In the genomic region with DNA sequence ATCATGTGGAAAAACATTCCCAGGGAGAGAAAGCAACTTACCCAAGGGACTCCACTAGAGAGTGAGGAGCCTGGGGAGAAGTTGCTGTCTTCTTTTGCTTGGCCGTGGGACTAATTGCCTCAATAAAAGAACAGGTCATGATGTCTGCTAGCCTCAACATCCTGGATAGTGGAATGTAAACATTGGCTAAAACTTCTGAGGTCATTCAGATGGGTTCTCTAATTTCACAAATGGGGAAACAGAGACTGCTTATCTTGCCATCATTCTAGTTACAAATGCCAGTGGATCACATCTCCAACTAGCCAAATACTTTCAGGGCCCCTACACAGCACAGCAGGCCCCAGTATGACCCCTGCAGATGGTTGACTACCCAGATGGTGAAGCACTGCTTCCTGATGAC, we compare ENCODE assay signal across 14 cellular contexts. TPM values are rescaled to one million over a fixed set of nuclear protein-coding genes. Genes with fewer than 3 reads are reported as not detected.
A peak's percentile ranks its signal among the peaks of the same experiment; 100 is the strongest.
DNase-seq lines count a peak whose midpoint lies in the region; ATAC-seq, FAIRE-seq and TF ChIP-seq lines count a peak whose summit lies in the region.
"Had no signal": no experiment of that assay in that cellular context is flagged by ENCODE, and none has a peak within 500 bp of the region (broad histone marks: within the 10 kb centered on the region; RNA-seq: fewer than 3 reads in every experiment).

No MANE protein-coding gene starts in this region.

- no peak overlapping the region for H4K8ac ChIP-seq in neuronal stem cell (ENCODE audit: low read depth, low read length)

- no peak for TF ChIP-seq CTCF in C4-2B (conservative IDR thresholded peaks at IDR 0.05)

- H3K23ac ChIP-seq in neuronal stem cell (ENCODE audit: low read depth, low read length, poor library complexity), result no peak overlapping the region

- WGBS in neuronal stem cell (ENCODE audit: extremely low coverage in 2 of 2, insufficient read length in 2 of 2, insufficient replicate concordance in 1 of 2), 2 donors, result no CpG with 5 or more reads among the region's 1 CpG

- H3K4me2 ChIP-seq in neuronal stem cell (ENCODE audit: insufficient read depth, low read length, poor library complexity, severe bottlenecking), result no peak overlapping the region

- no peak overlapping the region for H2AK5ac ChIP-seq in neuronal stem cell (ENCODE audit: low read depth, low read length)

- no peak overlapping the region for H2BK12ac ChIP-seq in neuronal stem cell (ENCODE audit: low read length)

- no peak overlapping the region for H3K14ac ChIP-seq in neuronal stem cell (ENCODE audit: low read length)

- H3K9ac ChIP-seq in neuronal stem cell (ENCODE audit: low read depth, low read length, poor library complexity), result no peak overlapping the region

- peak overlapping the region; percentile 56 for H2BK15ac ChIP-seq in neuronal stem cell (ENCODE audit: low read length)

- no peak overlapping the region for H2BK5ac ChIP-seq in neuronal stem cell (ENCODE audit: low read length)

- ATAC-seq in HG02852 (IDR thresholded peaks at IDR 0.05; ENCODE audit: unreplicated experiment) (no peak), GM21619 (IDR thresholded peaks at IDR 0.05; ENCODE audit: unreplicated experiment) (no peak), HG03378 (IDR thresholded peaks at IDR 0.05; ENCODE audit: unreplicated experiment) (no peak)
- ATAC-seq: HCT116 had no signal

- H3K4me3 ChIP-seq in neuronal stem cell (ENCODE audit: low read length in 2 of 2), result no peak overlapping the region

- H2AFZ ChIP-seq in neuronal stem cell (ENCODE audit: low read length), result no peak overlapping the region

- no peak overlapping the region for H4K91ac ChIP-seq in neuronal stem cell (ENCODE audit: low read depth, low read length, poor library complexity)

- peak; percentile 97 for FAIRE-seq in endometrium (lab: Jason Lieb, UNC)

- no peaks in the 10 kb centered on the region for H3K79me1 ChIP-seq in neuronal stem cell (ENCODE audit: low read depth, low read length)

- H3K27ac ChIP-seq in C4-2B, result peak overlapping the region; percentile 2; the same call in 1 of the 2 replicates
- H3K27ac ChIP-seq in neuronal stem cell (replicated peaks; ENCODE audit: low read length), result no peak overlapping the region

- no peaks in the 10 kb centered on the region for H3K27me3 ChIP-seq in neuronal stem cell (ENCODE audit: control insufficient read depth in 3 of 3, insufficient read depth in 3 of 3, low read depth in 1 of 3, low read length in 3 of 3)

- peaks cover 11 to 14% of the 10 kb centered on the region in 2 donors for H3K4me1 ChIP-seq in neuronal stem cell (ENCODE audit: control insufficient read depth in 2 of 2, insufficient read depth in 1 of 2, low read depth in 1 of 2, low read length in 2 of 2)

- no peak overlapping the region for H3K4ac ChIP-seq in neuronal stem cell (ENCODE audit: low read length)

- H3K18ac ChIP-seq in neuronal stem cell (ENCODE audit: low read length), result no peak overlapping the region

- DNase-seq in M059J (ENCODE audit: low read depth) (peak; percentile 89), neuronal stem cell (ENCODE audit: low spot score) (no peak), NCI-H526 treated with DMSO at 0.1 percent for 48 hours (lab: John Stamatoyannopoulos, UW) (no peak)
- DNase-seq: activated B cell treated with CpG ODN at 0.5 μM for 24 hours; activated naive CD8-positive, alpha-beta T cell treated with anti-CD3 and anti-CD28 coated beads, Interleukin-2, amount 10 ng/mL, durations not matched to agents 7 days and 5 days; CD8-positive, alpha-beta memory T cell; NCI-H1048 had no signal

- H3K9me3 ChIP-seq in neuronal stem cell (replicated peaks in 1 of 2; ENCODE audit: control insufficient read depth in 2 of 2, insufficient read depth in 1 of 2, low read depth in 1 of 2, low read length in 2 of 2), result no peaks in the 10 kb centered on the region

- H2BK120ac ChIP-seq in neuronal stem cell (ENCODE audit: low read depth, low read length), result no peak overlapping the region

- no peaks in the 10 kb centered on the region for H3K36me3 ChIP-seq in neuronal stem cell (replicated peaks in 1 of 2; ENCODE audit: control insufficient read depth in 2 of 2, insufficient read depth in 2 of 2, low read length in 2 of 2)

RNA-seq across cellular contexts. Expression of gene PAMR1, which starts 28.4 kb away (rescaled TPM):
- not detected in 2 replicates for total RNA-seq in M059J (2014; rRNA removed; shearing (Covaris generic))
- 51.9 TPM for polyA plus RNA-seq in neuronal stem cell (2013, experiment 1 of 2)
- 50.1 TPM for polyA plus RNA-seq in neuronal stem cell (2013, experiment 2 of 2)
- total RNA-seq: activated B cell treated with CpG ODN at 0.5 μM for 24 hours; activated naive CD8-positive, alpha-beta T cell treated with anti-CD3 and anti-CD28 coated beads, Interleukin-2, amount 10 ng/mL, durations not matched to agents 7 days and 5 days; CD8-positive, alpha-beta memory T cell; HT-29 had no signal
- polyA plus RNA-seq: CD8-positive, alpha-beta memory T cell had no signal
